In genomic region chr18:35580748-35581534, GRCh38 we compare ENCODE assay signal across 2 cellular contexts.
TF ChIP-seq lines count a peak whose summit lies in the region.

No MANE protein-coding gene starts in this region.

TF ChIP-seq in GM23338, 12 proteins besides CTCF, POLR2A, EP300 and RAD21 (continued from another document):
- TF ChIP-seq, protein P1, sequence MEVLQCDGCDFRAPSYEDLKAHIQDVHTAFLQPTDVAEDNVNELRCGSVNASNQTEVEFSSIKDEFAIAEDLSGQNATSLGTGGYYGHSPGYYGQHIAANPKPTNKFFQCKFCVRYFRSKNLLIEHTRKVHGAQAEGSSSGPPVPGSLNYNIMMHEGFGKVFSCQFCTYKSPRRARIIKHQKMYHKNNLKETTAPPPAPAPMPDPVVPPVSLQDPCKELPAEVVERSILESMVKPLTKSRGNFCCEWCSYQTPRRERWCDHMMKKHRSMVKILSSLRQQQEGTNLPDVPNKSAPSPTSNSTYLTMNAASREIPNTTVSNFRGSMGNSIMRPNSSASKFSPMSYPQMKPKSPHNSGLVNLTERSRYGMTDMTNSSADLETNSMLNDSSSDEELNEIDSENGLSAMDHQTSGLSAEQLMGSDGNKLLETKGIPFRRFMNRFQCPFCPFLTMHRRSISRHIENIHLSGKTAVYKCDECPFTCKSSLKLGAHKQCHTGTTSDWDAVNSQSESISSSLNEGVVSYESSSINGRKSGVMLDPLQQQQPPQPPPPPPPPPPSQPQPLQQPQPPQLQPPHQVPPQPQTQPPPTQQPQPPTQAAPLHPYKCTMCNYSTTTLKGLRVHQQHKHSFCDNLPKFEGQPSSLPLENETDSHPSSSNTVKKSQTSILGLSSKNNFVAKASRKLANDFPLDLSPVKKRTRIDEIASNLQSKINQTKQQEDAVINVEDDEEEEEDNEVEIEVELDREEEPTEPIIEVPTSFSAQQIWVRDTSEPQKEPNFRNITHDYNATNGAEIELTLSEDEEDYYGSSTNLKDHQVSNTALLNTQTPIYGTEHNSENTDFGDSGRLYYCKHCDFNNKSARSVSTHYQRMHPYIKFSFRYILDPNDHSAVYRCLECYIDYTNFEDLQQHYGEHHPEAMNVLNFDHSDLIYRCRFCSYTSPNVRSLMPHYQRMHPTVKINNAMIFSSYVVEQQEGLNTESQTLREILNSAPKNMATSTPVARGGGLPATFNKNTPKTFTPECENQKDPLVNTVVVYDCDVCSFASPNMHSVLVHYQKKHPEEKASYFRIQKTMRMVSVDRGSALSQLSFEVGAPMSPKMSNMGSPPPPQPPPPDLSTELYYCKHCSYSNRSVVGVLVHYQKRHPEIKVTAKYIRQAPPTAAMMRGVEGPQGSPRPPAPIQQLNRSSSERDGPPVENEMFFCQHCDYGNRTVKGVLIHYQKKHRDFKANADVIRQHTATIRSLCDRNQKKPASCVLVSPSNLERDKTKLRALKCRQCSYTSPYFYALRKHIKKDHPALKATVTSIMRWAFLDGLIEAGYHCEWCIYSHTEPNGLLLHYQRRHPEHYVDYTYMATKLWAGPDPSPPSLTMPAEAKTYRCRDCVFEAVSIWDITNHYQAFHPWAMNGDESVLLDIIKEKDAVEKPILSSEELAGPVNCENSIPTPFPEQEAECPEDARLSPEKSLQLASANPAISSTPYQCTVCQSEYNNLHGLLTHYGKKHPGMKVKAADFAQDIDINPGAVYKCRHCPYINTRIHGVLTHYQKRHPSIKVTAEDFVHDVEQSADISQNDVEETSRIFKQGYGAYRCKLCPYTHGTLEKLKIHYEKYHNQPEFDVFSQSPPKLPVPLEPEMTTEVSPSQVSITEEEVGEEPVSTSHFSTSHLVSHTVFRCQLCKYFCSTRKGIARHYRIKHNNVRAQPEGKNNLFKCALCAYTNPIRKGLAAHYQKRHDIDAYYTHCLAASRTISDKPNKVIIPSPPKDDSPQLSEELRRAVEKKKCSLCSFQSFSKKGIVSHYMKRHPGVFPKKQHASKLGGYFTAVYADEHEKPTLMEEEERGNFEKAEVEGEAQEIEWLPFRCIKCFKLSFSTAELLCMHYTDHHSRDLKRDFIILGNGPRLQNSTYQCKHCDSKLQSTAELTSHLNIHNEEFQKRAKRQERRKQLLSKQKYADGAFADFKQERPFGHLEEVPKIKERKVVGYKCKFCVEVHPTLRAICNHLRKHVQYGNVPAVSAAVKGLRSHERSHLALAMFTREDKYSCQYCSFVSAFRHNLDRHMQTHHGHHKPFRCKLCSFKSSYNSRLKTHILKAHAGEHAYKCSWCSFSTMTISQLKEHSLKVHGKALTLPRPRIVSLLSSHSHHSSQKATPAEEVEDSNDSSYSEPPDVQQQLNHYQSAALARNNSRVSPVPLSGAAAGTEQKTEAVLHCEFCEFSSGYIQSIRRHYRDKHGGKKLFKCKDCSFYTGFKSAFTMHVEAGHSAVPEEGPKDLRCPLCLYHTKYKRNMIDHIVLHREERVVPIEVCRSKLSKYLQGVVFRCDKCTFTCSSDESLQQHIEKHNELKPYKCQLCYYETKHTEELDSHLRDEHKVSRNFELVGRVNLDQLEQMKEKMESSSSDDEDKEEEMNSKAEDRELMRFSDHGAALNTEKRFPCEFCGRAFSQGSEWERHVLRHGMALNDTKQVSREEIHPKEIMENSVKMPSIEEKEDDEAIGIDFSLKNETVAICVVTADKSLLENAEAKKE (CRISPR knock-in tag; IDR thresholded peaks at IDR 0.05) = no peak
- TF ChIP-seq EZH2 (IDR thresholded peaks at IDR 0.05; ENCODE audit: low read depth, unreplicated experiment) (no peak), ZNF331 (CRISPR knock-in tag; IDR thresholded peaks at IDR 0.05; ENCODE audit: low read depth) (no peak), JUNB (IDR thresholded peaks at IDR 0.05; ENCODE audit: unreplicated experiment) (no peak), CREB1 (CRISPR knock-in tag; IDR thresholded peaks at IDR 0.05; ENCODE audit: low read depth) (no peak), POLR2AphosphoS5 (IDR thresholded peaks at IDR 0.05; ENCODE audit: low read depth) (no peak), ZNF114 (CRISPR knock-in tag; IDR thresholded peaks at IDR 0.05) (no peak)
- TF ChIP-seq, protein P2, sequence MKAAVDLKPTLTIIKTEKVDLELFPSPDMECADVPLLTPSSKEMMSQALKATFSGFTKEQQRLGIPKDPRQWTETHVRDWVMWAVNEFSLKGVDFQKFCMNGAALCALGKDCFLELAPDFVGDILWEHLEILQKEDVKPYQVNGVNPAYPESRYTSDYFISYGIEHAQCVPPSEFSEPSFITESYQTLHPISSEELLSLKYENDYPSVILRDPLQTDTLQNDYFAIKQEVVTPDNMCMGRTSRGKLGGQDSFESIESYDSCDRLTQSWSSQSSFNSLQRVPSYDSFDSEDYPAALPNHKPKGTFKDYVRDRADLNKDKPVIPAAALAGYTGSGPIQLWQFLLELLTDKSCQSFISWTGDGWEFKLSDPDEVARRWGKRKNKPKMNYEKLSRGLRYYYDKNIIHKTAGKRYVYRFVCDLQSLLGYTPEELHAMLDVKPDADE (IDR thresholded peaks at IDR 0.05) = no peak

TF ChIP-seq in WTC11, 78 proteins besides CTCF, POLR2A, EP300 and RAD21 (continued from another document and continues in another):
- no peak for TF ChIP-seq MLX (CRISPR knock-in tag; IDR thresholded peaks at IDR 0.05)
- TF ChIP-seq TEAD1 (CRISPR knock-in tag; IDR thresholded peaks at IDR 0.05) = 0 out of 2 replicates have a peak, but pooled peaks have one; percentile 33
- TF ChIP-seq, protein P3, sequence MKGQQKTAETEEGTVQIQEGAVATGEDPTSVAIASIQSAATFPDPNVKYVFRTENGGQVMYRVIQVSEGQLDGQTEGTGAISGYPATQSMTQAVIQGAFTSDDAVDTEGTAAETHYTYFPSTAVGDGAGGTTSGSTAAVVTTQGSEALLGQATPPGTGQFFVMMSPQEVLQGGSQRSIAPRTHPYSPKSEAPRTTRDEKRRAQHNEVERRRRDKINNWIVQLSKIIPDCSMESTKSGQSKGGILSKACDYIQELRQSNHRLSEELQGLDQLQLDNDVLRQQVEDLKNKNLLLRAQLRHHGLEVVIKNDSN (CRISPR knock-in tag; IDR thresholded peaks at IDR 0.05) = no peak
- TF ChIP-seq USF2 (CRISPR knock-in tag; IDR thresholded peaks at IDR 0.05) = peak; percentile 52; the same call in 1 of the 2 replicates
- TF ChIP-seq GABPB1 (CRISPR knock-in tag; IDR thresholded peaks at IDR 0.05) = no peak
- no peak for TF ChIP-seq OVOL2 (CRISPR knock-in tag; IDR thresholded peaks at IDR 0.05; ENCODE audit: borderline replicate concordance)
- no peak for TF ChIP-seq CREM (CRISPR knock-in tag; IDR thresholded peaks at IDR 0.05)
- TF ChIP-seq ATF2 (CRISPR knock-in tag; IDR thresholded peaks at IDR 0.05; ENCODE audit: borderline replicate concordance, low read depth) = no peak
- TF ChIP-seq SMAD3 (CRISPR knock-in tag; IDR thresholded peaks at IDR 0.05; ENCODE audit: borderline replicate concordance) = no peak
- TF ChIP-seq, protein P4, sequence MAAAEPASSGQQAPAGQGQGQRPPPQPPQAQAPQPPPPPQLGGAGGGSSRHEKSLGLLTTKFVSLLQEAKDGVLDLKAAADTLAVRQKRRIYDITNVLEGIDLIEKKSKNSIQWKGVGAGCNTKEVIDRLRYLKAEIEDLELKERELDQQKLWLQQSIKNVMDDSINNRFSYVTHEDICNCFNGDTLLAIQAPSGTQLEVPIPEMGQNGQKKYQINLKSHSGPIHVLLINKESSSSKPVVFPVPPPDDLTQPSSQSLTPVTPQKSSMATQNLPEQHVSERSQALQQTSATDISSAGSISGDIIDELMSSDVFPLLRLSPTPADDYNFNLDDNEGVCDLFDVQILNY (CRISPR knock-in tag; IDR thresholded peaks at IDR 0.05) = no peak
- 0 out of 2 replicates have a peak, but pooled peaks have one; percentile 49 for TF ChIP-seq JUN (CRISPR knock-in tag; IDR thresholded peaks at IDR 0.05)
- TF ChIP-seq, protein P5, sequence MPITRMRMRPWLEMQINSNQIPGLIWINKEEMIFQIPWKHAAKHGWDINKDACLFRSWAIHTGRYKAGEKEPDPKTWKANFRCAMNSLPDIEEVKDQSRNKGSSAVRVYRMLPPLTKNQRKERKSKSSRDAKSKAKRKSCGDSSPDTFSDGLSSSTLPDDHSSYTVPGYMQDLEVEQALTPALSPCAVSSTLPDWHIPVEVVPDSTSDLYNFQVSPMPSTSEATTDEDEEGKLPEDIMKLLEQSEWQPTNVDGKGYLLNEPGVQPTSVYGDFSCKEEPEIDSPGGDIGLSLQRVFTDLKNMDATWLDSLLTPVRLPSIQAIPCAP (CRISPR knock-in tag; IDR thresholded peaks at IDR 0.05) = no peak
- TF ChIP-seq HMGA2 (CRISPR knock-in tag; IDR thresholded peaks at IDR 0.05) = no peak
- no peak for TF ChIP-seq MYBL2 (CRISPR knock-in tag; IDR thresholded peaks at IDR 0.05)
- peak; percentile 67 for TF ChIP-seq ZNF263 (CRISPR knock-in tag; IDR thresholded peaks at IDR 0.05; ENCODE audit: low read depth)
- TF ChIP-seq CDX4 (CRISPR knock-in tag; IDR thresholded peaks at IDR 0.05; ENCODE audit: borderline replicate concordance) = no peak
- TF ChIP-seq, protein P6, sequence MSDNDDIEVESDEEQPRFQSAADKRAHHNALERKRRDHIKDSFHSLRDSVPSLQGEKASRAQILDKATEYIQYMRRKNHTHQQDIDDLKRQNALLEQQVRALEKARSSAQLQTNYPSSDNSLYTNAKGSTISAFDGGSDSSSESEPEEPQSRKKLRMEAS (CRISPR knock-in tag; IDR thresholded peaks at IDR 0.05) = peak; percentile 18; the same call in 1 of the 2 replicates
- TF ChIP-seq FOXK1 (CRISPR knock-in tag; IDR thresholded peaks at IDR 0.05) = 0 out of 2 replicates have a peak, but pooled peaks have one; percentile 14
- TF ChIP-seq ZNF532 (CRISPR knock-in tag; IDR thresholded peaks at IDR 0.05; ENCODE audit: borderline replicate concordance) = no peak
- TF ChIP-seq HMGXB4 (CRISPR knock-in tag; IDR thresholded peaks at IDR 0.05) = peak; percentile 77; the same call in 1 of the 2 replicates
- TF ChIP-seq NR1H2 (CRISPR knock-in tag; IDR thresholded peaks at IDR 0.05) = no peak
- TF ChIP-seq RELA (CRISPR knock-in tag; IDR thresholded peaks at IDR 0.05; ENCODE audit: borderline replicate concordance) = no peak
- no peak for TF ChIP-seq CREB1 (CRISPR knock-in tag; IDR thresholded peaks at IDR 0.05)
- TF ChIP-seq NR2C2 (CRISPR knock-in tag; IDR thresholded peaks at IDR 0.05) = no peak
- no peak for TF ChIP-seq SOX15 (CRISPR knock-in tag; IDR thresholded peaks at IDR 0.05)
